ENCODE assay signal across 3 cellular contexts in genomic region chr6:20492099-20492498, GRCh38.
TF ChIP-seq lines count a peak whose summit lies in the region.

No MANE protein-coding gene starts in this region.

TF ChIP-seq in HCT116, 20 proteins besides CTCF, POLR2A, EP300 and RAD21:
- TF ChIP-seq POLR2AphosphoS5 (IDR thresholded peaks at IDR 0.05; ENCODE audit: low read depth, low read length), result 0 out of 2 replicates have a peak, but pooled peaks have one; percentile 12
- no peak for TF ChIP-seq ATF3 (IDR thresholded peaks at IDR 0.05)
- no peak for TF ChIP-seq REST (IDR thresholded peaks at IDR 0.05; ENCODE audit: low read depth)
- no peak for TF ChIP-seq YY1 (IDR thresholded peaks at IDR 0.05; ENCODE audit: extremely low read depth, insufficient replicate concordance, low read depth, low read length)
- no peak for TF ChIP-seq EZH2phosphoT487 (IDR thresholded peaks at IDR 0.05; ENCODE audit: borderline replicate concordance)
- no peak for TF ChIP-seq SRF (IDR thresholded peaks at IDR 0.05; ENCODE audit: low read depth)

TF ChIP-seq in GM12878, 131 proteins besides CTCF, POLR2A, EP300 and RAD21:
- TF ChIP-seq SIN3A (IDR thresholded peaks at IDR 0.05; ENCODE audit: low read depth, low read length) (no peak), CBX3 (IDR thresholded peaks at IDR 0.05; ENCODE audit: borderline replicate concordance, low read depth) (no peak), IKZF1 (conservative IDR thresholded peaks at IDR 0.05) (no peak), EED (IDR thresholded peaks at IDR 0.05; ENCODE audit: low read depth) (no peak), ZNF384 (IDR thresholded peaks at IDR 0.05; ENCODE audit: borderline replicate concordance, low read depth, low read length) (no peak), SP1 (IDR thresholded peaks at IDR 0.05; ENCODE audit: low read depth, low read length) (no peak), NR2C1 (IDR thresholded peaks at IDR 0.05) (no peak), E4F1 (IDR thresholded peaks at IDR 0.05; ENCODE audit: borderline replicate concordance, partially characterized antibody) (no peak), NBN (IDR thresholded peaks at IDR 0.05) (no peak), ESRRA (IDR thresholded peaks at IDR 0.05; ENCODE audit: low read length) (no peak), EGR1 (IDR thresholded peaks at IDR 0.05; ENCODE audit: borderline replicate concordance in 1 of 2, low read depth in 2 of 2, low read length in 2 of 2) (no peak), SPI1 (IDR thresholded peaks at IDR 0.05; ENCODE audit: borderline replicate concordance, insufficient read depth, low read depth, low read length) (no peak), HDAC2 (IDR thresholded peaks at IDR 0.05) (no peak), PRDM15 (CRISPR knock-in tag; IDR thresholded peaks at IDR 0.05) (no peak), HDGF (IDR thresholded peaks at IDR 0.05) (no peak), KLF5 (IDR thresholded peaks at IDR 0.05; ENCODE audit: partially characterized antibody) (no peak), CHD1 (IDR thresholded peaks at IDR 0.05; ENCODE audit: low read depth, low read length) (no peak)

TF ChIP-seq in GM23338, 12 proteins besides CTCF, POLR2A, EP300 and RAD21:
- TF ChIP-seq ETS1 (IDR thresholded peaks at IDR 0.05) (no peak), JUNB (IDR thresholded peaks at IDR 0.05; ENCODE audit: unreplicated experiment) (no peak), EZH2phosphoT487 (IDR thresholded peaks at IDR 0.05; ENCODE audit: unreplicated experiment) (no peak), EZH2 (IDR thresholded peaks at IDR 0.05; ENCODE audit: low read depth, unreplicated experiment) (no peak), ZNF462 (CRISPR knock-in tag; IDR thresholded peaks at IDR 0.05) (no peak), STAT1 (IDR thresholded peaks at IDR 0.05; ENCODE audit: unreplicated experiment) (no peak), ZNF114 (CRISPR knock-in tag; IDR thresholded peaks at IDR 0.05) (no peak), NANOG (IDR thresholded peaks at IDR 0.05; ENCODE audit: borderline replicate concordance) (no peak), REST (IDR thresholded peaks at IDR 0.05; ENCODE audit: unreplicated experiment) (no peak), CREB1 (CRISPR knock-in tag; IDR thresholded peaks at IDR 0.05; ENCODE audit: low read depth) (no peak), ZNF331 (CRISPR knock-in tag; IDR thresholded peaks at IDR 0.05; ENCODE audit: low read depth) (no peak)
